In genomic region chr5:39517800-39518199, GRCh38 we compare ENCODE assay signal across 11 cellular contexts.
A peak's percentile ranks its signal among the peaks of the same experiment; 100 is the strongest.
DNase-seq lines count a peak whose midpoint lies in the region; ATAC-seq and TF ChIP-seq lines count a peak whose summit lies in the region.
"Had no signal": no experiment of that assay in that cellular context is flagged by ENCODE, and none has a peak within 500 bp of the region (broad histone marks: within the 10 kb centered on the region; RNA-seq: fewer than 3 reads in every experiment).

No MANE protein-coding gene starts in this region.

- no peaks in the 10 kb centered on the region for H3K79me2 ChIP-seq in osteoblast (ENCODE audit: insufficient read depth, low read length)

- peak overlapping the region; percentile 37 for H3K4me2 ChIP-seq in osteoblast (ENCODE audit: insufficient read depth, low read length)

- H3K9me3 ChIP-seq in osteoblast (ENCODE audit: low read depth, low read length): no peaks in the 10 kb centered on the region
- H3K9me3 ChIP-seq: upper lobe of right lung had no signal

- TF ChIP-seq CTCF in epithelial cell of proximal tubule (conservative IDR thresholded peaks at IDR 0.05; ENCODE audit: low read depth, low read length) (no peak), osteoblast (IDR thresholded peaks at IDR 0.05; ENCODE audit: extremely low read depth, low read depth, low read length) (no peak)

- ATAC-seq in HG02642 (IDR thresholded peaks at IDR 0.05; ENCODE audit: poor library complexity, unreplicated experiment): no peak
- ATAC-seq: upper lobe of right lung had no signal

- H2AFZ ChIP-seq in osteoblast (ENCODE audit: low read length): no peak overlapping the region

- no peaks in the 10 kb centered on the region for H4K20me1 ChIP-seq in osteoblast (ENCODE audit: insufficient read depth, low read length)

- no peaks in the 10 kb centered on the region for H3K27me3 ChIP-seq in osteoblast (ENCODE audit: insufficient read depth, low read length)
- H3K27me3 ChIP-seq: upper lobe of right lung had no signal

- H3K36me3 ChIP-seq in osteoblast (ENCODE audit: insufficient read depth, low read length): no peaks in the 10 kb centered on the region
- H3K36me3 ChIP-seq: upper lobe of right lung had no signal

- H3K4me1 ChIP-seq in osteoblast (ENCODE audit: insufficient read depth, low read length): peaks cover 55% of the 10 kb centered on the region

- H3K27ac ChIP-seq in osteoblast (ENCODE audit: low read depth, low read length): peak overlapping the region; percentile 91
- H3K27ac ChIP-seq: upper lobe of right lung had no signal

- DNase-seq in EH (ENCODE audit: low read depth) (peak; percentile 96), RPMI7951 (ENCODE audit: low read depth) (peak; percentile 85), epithelial cell of proximal tubule (ENCODE audit: low read depth) (peak; percentile 74), osteoblast (ENCODE audit: insufficient read length, low spot score, missing footprints) (peak; percentile 52), DMS 273 treated with DMSO at 0.1 percent for 48 hours (lab: John Stamatoyannopoulos, UW) (no peak), foreskin melanocyte (no peak), T-helper 2 cell (no peak)
- DNase-seq: activated CD4-positive, alpha-beta T cell treated with anti-CD3 and anti-CD28 coated beads, Interleukin-2, amount 10 ng/mL, durations not matched to agents 7 days and 5 days; COR-L47; upper lobe of right lung had no signal

- H3K4me3 ChIP-seq in epithelial cell of proximal tubule (ENCODE audit: low read depth, low read length): no peak overlapping the region
- H3K4me3 ChIP-seq in osteoblast (ENCODE audit: insufficient read depth, low read length): no peak overlapping the region
- H3K4me3 ChIP-seq: upper lobe of right lung had no signal

Comparison
In these comparisons a context has a peak if more than half of its experiments do, and no peak if none do; other contexts are left out.
1. DNase-seq: peak in EH (single experiment), RPMI7951 (single experiment), epithelial cell of proximal tubule (single experiment) and osteoblast (single experiment); none in DMS 273 treated with DMSO at 0.1 percent for 48 hours (single experiment), foreskin melanocyte (single experiment) and T-helper 2 cell (0 of 5).